ENCODE assay signal across 1 cellular context in the genomic region with DNA sequence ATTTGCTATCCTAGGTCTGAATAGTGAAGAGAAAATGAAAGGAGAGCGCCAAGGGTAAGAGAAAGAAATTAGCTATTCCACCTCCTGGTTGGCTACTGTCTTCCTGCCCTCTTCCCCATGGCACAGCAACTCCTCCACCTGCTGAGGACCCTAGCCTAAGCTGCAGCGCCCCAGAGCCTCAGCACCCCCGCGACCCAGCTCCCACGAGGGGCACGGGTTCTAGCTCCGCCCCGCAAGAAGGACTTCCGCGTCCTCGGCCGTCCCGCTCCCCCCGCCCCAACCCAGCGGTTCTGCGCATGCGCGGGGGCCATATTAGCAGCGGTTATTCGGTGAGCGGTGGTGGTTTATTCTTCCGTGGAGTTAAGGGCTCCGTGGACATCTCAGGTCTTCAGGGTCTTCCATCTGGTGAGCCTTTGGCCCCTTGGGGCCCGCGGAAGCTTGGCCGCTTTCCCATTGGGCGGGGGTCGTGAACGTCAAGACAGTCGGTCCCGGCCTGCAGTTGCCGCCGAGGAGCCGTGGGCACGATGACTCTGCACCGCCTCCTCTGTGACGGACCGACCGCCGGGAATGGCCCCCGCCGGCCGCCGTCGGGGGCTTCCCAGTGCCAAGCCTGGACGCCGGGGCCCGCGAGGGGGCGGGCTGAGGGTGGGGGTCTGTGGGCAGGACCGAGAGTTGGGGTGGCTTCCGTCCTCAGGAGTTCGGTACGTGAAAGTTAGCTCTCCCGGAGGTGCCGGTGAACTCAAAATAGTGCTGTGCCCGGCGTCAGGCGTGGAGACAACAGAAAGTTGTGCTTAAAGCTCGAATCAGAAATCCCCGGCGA.
TF ChIP-seq lines count a peak whose summit lies in the region.

A gene (plus strand): TSS at position 310 of the 820 bp plus-strand sequence. CDS start 1,484 bp downstream, outside the sequence.

TF ChIP-seq in HepG2, 621 proteins besides CTCF, POLR2A, EP300 and RAD21 (continued from another document and continues in another):
- TF ChIP-seq TCF12 (IDR thresholded peaks at IDR 0.05) (no peak), TCF12 (CRISPR knock-in tag; IDR thresholded peaks at IDR 0.05) (peak; percentile 1; the same call in 1 of the 2 replicates), HOXA5 (CRISPR knock-in tag; IDR thresholded peaks at IDR 0.05) (no peak), SP2 (CRISPR knock-in tag; IDR thresholded peaks at IDR 0.05) (peak; percentile 43; the same call in 1 of the 2 replicates), ZNF850 (CRISPR knock-in tag; conservative IDR thresholded peaks at IDR 0.05) (no peak), ZNF589 (CRISPR knock-in tag; conservative IDR thresholded peaks at IDR 0.05) (0 out of 2 replicates have a peak, but pooled peaks have one; percentile 44), MAF1 (CRISPR knock-in tag; IDR thresholded peaks at IDR 0.05; ENCODE audit: borderline replicate concordance) (0 out of 2 replicates have a peak, but pooled peaks have one; percentile 48), XRCC5 (optimal IDR thresholded peaks at IDR 0.05; ENCODE audit: low read length) (peak; percentile 62), RAD51 (IDR thresholded peaks at IDR 0.05; ENCODE audit: borderline replicate concordance) (no peak), AGO2 (optimal IDR thresholded peaks at IDR 0.05; ENCODE audit: low read depth, low read length) (peak; percentile 74), ARID2 (CRISPR knock-in tag; IDR thresholded peaks at IDR 0.05; ENCODE audit: borderline replicate concordance) (0 out of 2 replicates have a peak, but pooled peaks have one; percentile 39), ZNF556 (CRISPR knock-in tag; IDR thresholded peaks at IDR 0.05; ENCODE audit: borderline replicate concordance) (no peak), ZNF20 (CRISPR knock-in tag; IDR thresholded peaks at IDR 0.05) (no peak), ZFP36L1 (CRISPR knock-in tag; IDR thresholded peaks at IDR 0.05) (0 out of 2 replicates have a peak, but pooled peaks have one; percentile 64), NRL (CRISPR knock-in tag; IDR thresholded peaks at IDR 0.05; ENCODE audit: borderline replicate concordance) (peak; percentile 86; the same call in 1 of the 2 replicates), ZNF558 (CRISPR knock-in tag; IDR thresholded peaks at IDR 0.05; ENCODE audit: borderline replicate concordance) (peak; percentile 77; the same call in 1 of the 2 replicates), TBL1XR1 (IDR thresholded peaks at IDR 0.05; ENCODE audit: borderline replicate concordance, low read length, partially characterized antibody) (peak; percentile 20), CBFB (CRISPR knock-in tag; IDR thresholded peaks at IDR 0.05) (no peak; the same call in 1 of the 2 replicates), ZMYM2 (CRISPR knock-in tag; IDR thresholded peaks at IDR 0.05) (no peak), KDM6A (CRISPR knock-in tag; IDR thresholded peaks at IDR 0.05; ENCODE audit: low read depth) (no peak), MYC (CRISPR knock-in tag; IDR thresholded peaks at IDR 0.05; ENCODE audit: borderline replicate concordance) (peak; percentile 92), ZNF430 (CRISPR knock-in tag; IDR thresholded peaks at IDR 0.05) (no peak), GPN1 (CRISPR knock-in tag; IDR thresholded peaks at IDR 0.05; ENCODE audit: borderline replicate concordance) (no peak), ZNF737 (CRISPR knock-in tag; IDR thresholded peaks at IDR 0.05; ENCODE audit: borderline replicate concordance) (no peak), ZNF260 (CRISPR knock-in tag; IDR thresholded peaks at IDR 0.05; ENCODE audit: borderline replicate concordance, low read depth) (no peak), IRF2 (CRISPR knock-in tag; IDR thresholded peaks at IDR 0.05) (no peak), MTF2 (CRISPR knock-in tag; IDR thresholded peaks at IDR 0.05; ENCODE audit: borderline replicate concordance) (no peak), RFX5 (IDR thresholded peaks at IDR 0.05; ENCODE audit: low read depth, low read length) (no peak), MED1 (CRISPR knock-in tag; IDR thresholded peaks at IDR 0.05) (peak; percentile 69), HNRNPK (IDR thresholded peaks at IDR 0.05; ENCODE audit: low read depth, low read length, poor library complexity, severe bottlenecking) (no peak), ZFAT (CRISPR knock-in tag; conservative IDR thresholded peaks at IDR 0.05) (no peak), PPARG (CRISPR knock-in tag; conservative IDR thresholded peaks at IDR 0.05) (0 out of 2 replicates have a peak, but pooled peaks have one; percentile 49), HCFC1 (IDR thresholded peaks at IDR 0.05; ENCODE audit: low read depth, low read length) (no peak), DNMT3B (CRISPR knock-in tag; conservative IDR thresholded peaks at IDR 0.05) (0 out of 2 replicates have a peak, but pooled peaks have one; percentile 18), HNRNPL (IDR thresholded peaks at IDR 0.05; ENCODE audit: low read depth, low read length) (peak; percentile 68; the same call in 1 of the 2 replicates), POLR2AphosphoS5 (IDR thresholded peaks at IDR 0.05; ENCODE audit: low read depth, low read length) (peak; percentile 96), PRPF4 (IDR thresholded peaks at IDR 0.05; ENCODE audit: low read depth, low read length, poor library complexity, severe bottlenecking) (no peak), SALL1 (CRISPR knock-in tag; IDR thresholded peaks at IDR 0.05) (peak; percentile 79), ZMAT3 (CRISPR knock-in tag; conservative IDR thresholded peaks at IDR 0.05) (peak; percentile 91), ZFP36 (IDR thresholded peaks at IDR 0.05; ENCODE audit: borderline replicate concordance, low read depth, low read length, partially characterized antibody) (no peak), RARG (CRISPR knock-in tag; IDR thresholded peaks at IDR 0.05; ENCODE audit: low read depth) (no peak), FOSL1 (CRISPR knock-in tag; IDR thresholded peaks at IDR 0.05; ENCODE audit: borderline replicate concordance) (no peak), ZNF274 (CRISPR knock-in tag; IDR thresholded peaks at IDR 0.05) (peak; percentile 83), SRY (CRISPR knock-in tag; IDR thresholded peaks at IDR 0.05) (no peak), ZNF530 (CRISPR knock-in tag; IDR thresholded peaks at IDR 0.05; ENCODE audit: low read depth) (no peak), ZNF317 (CRISPR knock-in tag; IDR thresholded peaks at IDR 0.05) (no peak), REL (CRISPR knock-in tag; conservative IDR thresholded peaks at IDR 0.05) (peak; percentile 48; the same call in 1 of the 2 replicates), FOXK1 (CRISPR knock-in tag; IDR thresholded peaks at IDR 0.05; ENCODE audit: borderline replicate concordance, low read depth) (peak; percentile 50; the same call in 1 of the 2 replicates), ELF3 (CRISPR knock-in tag; IDR thresholded peaks at IDR 0.05) (peak; percentile 83), TAF1 (CRISPR knock-in tag; IDR thresholded peaks at IDR 0.05) (peak; percentile 81), HNRNPLL (IDR thresholded peaks at IDR 0.05; ENCODE audit: low read depth, low read length, poor library complexity, severe bottlenecking) (peak; percentile 55), GZF1 (CRISPR knock-in tag; IDR thresholded peaks at IDR 0.05) (no peak), CCAR2 (optimal IDR thresholded peaks at IDR 0.05; ENCODE audit: low read depth, low read length) (no peak), ATF7-NPFF (CRISPR knock-in tag; IDR thresholded peaks at IDR 0.05; ENCODE audit: low read depth) (peak; percentile 72; the same call in 1 of the 2 replicates), SIN3B (IDR thresholded peaks at IDR 0.05; ENCODE audit: low read length) (no peak)
- TF ChIP-seq, protein P1, sequence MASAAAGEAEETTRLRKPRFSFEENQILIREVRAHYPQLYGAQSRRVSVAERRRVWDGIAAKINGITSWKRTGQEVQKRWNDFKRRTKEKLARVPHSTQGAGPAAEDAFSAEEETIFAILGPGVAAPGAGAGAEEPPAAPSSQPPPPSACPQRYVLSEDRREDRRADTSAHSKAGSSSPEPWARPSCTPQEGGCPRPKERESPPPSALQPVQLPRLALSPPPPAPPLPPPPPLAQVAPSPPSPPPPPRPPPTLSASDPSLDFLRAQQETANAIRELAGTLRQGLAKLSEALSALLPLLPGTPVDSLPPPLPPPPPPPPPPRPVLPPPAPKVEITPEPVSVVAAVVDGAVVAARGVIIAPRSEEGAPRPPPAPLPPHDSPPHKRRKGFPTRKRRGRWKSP (CRISPR knock-in tag; IDR thresholded peaks at IDR 0.05), result peak; percentile 78; the same call in 1 of the 2 replicates
- TF ChIP-seq, protein P2, sequence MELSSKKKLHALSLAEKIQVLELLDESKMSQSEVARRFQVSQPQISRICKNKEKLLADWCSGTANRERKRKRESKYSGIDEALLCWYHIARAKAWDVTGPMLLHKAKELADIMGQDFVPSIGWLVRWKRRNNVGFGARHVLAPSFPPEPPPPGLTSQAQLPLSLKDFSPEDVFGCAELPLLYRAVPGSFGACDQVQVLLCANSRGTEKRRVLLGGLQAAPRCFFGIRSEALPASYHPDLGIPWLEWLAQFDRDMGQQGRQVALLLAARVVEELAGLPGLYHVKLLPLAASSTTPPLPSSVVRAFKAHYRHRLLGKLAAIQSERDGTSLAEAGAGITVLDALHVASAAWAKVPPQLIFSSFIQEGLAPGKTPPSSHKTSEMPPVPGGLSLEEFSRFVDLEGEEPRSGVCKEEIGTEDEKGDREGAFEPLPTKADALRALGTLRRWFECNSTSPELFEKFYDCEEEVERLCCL (CRISPR knock-in tag; IDR thresholded peaks at IDR 0.05; ENCODE audit: borderline replicate concordance), result no peak
- TF ChIP-seq, protein P3, sequence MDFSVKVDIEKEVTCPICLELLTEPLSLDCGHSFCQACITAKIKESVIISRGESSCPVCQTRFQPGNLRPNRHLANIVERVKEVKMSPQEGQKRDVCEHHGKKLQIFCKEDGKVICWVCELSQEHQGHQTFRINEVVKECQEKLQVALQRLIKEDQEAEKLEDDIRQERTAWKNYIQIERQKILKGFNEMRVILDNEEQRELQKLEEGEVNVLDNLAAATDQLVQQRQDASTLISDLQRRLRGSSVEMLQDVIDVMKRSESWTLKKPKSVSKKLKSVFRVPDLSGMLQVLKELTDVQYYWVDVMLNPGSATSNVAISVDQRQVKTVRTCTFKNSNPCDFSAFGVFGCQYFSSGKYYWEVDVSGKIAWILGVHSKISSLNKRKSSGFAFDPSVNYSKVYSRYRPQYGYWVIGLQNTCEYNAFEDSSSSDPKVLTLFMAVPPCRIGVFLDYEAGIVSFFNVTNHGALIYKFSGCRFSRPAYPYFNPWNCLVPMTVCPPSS (IDR thresholded peaks at IDR 0.05), result no peak
- TF ChIP-seq, protein P4, sequence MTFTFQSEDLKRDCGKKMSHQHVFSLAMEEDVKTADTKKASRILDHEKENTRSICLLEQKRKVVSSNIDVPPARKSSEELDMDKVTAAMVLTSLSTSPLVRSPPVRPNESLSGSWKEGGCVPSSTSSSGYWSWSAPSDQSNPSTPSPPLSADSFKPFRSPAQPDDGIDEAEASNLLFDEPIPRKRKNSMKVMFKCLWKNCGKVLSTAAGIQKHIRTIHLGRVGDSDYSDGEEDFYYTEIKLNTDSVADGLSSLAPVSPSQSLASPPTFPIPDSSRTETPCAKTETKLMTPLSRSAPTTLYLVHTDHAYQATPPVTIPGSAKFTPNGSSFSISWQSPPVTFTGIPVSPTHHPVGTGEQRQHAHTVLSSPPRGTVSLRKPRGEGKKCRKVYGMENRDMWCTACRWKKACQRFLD (CRISPR knock-in tag; IDR thresholded peaks at IDR 0.05; ENCODE audit: borderline replicate concordance), result peak; percentile 59; the same call in 1 of the 2 replicates
- TF ChIP-seq, protein P5, sequence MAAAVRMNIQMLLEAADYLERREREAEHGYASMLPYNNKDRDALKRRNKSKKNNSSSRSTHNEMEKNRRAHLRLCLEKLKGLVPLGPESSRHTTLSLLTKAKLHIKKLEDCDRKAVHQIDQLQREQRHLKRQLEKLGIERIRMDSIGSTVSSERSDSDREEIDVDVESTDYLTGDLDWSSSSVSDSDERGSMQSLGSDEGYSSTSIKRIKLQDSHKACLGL (CRISPR knock-in tag; IDR thresholded peaks at IDR 0.05), result no peak
- TF ChIP-seq, protein P6, sequence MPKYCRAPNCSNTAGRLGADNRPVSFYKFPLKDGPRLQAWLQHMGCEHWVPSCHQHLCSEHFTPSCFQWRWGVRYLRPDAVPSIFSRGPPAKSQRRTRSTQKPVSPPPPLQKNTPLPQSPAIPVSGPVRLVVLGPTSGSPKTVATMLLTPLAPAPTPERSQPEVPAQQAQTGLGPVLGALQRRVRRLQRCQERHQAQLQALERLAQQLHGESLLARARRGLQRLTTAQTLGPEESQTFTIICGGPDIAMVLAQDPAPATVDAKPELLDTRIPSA (CRISPR knock-in tag; IDR thresholded peaks at IDR 0.05; ENCODE audit: borderline replicate concordance), result no peak
- TF ChIP-seq, protein P7, sequence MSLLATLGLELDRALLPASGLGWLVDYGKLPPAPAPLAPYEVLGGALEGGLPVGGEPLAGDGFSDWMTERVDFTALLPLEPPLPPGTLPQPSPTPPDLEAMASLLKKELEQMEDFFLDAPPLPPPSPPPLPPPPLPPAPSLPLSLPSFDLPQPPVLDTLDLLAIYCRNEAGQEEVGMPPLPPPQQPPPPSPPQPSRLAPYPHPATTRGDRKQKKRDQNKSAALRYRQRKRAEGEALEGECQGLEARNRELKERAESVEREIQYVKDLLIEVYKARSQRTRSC (CRISPR knock-in tag; IDR thresholded peaks at IDR 0.05; ENCODE audit: low read depth), result no peak
- TF ChIP-seq, protein P8, sequence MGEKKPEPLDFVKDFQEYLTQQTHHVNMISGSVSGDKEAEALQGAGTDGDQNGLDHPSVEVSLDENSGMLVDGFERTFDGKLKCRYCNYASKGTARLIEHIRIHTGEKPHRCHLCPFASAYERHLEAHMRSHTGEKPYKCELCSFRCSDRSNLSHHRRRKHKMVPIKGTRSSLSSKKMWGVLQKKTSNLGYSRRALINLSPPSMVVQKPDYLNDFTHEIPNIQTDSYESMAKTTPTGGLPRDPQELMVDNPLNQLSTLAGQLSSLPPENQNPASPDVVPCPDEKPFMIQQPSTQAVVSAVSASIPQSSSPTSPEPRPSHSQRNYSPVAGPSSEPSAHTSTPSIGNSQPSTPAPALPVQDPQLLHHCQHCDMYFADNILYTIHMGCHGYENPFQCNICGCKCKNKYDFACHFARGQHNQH (CRISPR knock-in tag; IDR thresholded peaks at IDR 0.05), result peak; percentile 86; the same call in 1 of the 2 replicates
- TF ChIP-seq, protein P9, sequence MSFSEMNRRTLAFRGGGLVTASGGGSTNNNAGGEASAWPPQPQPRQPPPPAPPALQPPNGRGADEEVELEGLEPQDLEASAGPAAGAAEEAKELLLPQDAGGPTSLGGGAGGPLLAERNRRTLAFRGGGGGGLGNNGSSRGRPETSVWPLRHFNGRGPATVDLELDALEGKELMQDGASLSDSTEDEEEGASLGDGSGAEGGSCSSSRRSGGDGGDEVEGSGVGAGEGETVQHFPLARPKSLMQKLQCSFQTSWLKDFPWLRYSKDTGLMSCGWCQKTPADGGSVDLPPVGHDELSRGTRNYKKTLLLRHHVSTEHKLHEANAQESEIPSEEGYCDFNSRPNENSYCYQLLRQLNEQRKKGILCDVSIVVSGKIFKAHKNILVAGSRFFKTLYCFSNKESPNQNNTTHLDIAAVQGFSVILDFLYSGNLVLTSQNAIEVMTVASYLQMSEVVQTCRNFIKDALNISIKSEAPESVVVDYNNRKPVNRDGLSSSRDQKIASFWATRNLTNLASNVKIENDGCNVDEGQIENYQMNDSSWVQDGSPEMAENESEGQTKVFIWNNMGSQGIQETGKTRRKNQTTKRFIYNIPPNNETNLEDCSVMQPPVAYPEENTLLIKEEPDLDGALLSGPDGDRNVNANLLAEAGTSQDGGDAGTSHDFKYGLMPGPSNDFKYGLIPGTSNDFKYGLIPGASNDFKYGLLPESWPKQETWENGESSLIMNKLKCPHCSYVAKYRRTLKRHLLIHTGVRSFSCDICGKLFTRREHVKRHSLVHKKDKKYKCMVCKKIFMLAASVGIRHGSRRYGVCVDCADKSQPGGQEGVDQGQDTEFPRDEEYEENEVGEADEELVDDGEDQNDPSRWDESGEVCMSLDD (CRISPR knock-in tag; IDR thresholded peaks at IDR 0.05; ENCODE audit: borderline replicate concordance), result peak; percentile 70
